ENCODE assay signal across 13 cellular contexts in genomic region chr1:41046347-41046775, GRCh38. TPM values are rescaled to one million over a fixed set of nuclear protein-coding genes. Genes with fewer than 3 reads are reported as not detected.
DNase-seq lines count a peak whose midpoint lies in the region; ATAC-seq, FAIRE-seq and TF ChIP-seq lines count a peak whose summit lies in the region.
"Had no signal": no experiment of that assay in that cellular context is flagged by ENCODE, and none has a peak within 500 bp of the region (broad histone marks: within the 10 kb centered on the region; RNA-seq: fewer than 3 reads in every experiment).

No MANE protein-coding gene starts in this region.

- H3K79me2 ChIP-seq in keratinocyte (ENCODE audit: control insufficient read depth, insufficient read depth, low read length) (no peaks in the 10 kb centered on the region), Karpas-422 (ENCODE audit: low read length) (peaks cover 3% of the 10 kb centered on the region; the same call in 1 of the 2 replicates)

- dilution Hi-C loops in keratinocyte (cut with MboI; ENCODE audit: extremely low pct_ligation_motif_present, low sequenced_read_pairs): no loop called here

- H3K4me2 ChIP-seq in keratinocyte (ENCODE audit: control insufficient read depth, extremely low read depth, insufficient read depth, low read depth, low read length) (peak overlapping the region; percentile 22), Karpas-422 (ENCODE audit: low read depth, low read length, poor library complexity, severe bottlenecking) (no peak overlapping the region)

- no peaks in the 10 kb centered on the region for H4K20me1 ChIP-seq in keratinocyte (ENCODE audit: control insufficient read depth, extremely low read depth, insufficient read depth, low read length)
- H4K20me1 ChIP-seq in Karpas-422 (ENCODE audit: insufficient read depth, low read depth, low read length): no peaks in the 10 kb centered on the region

- no peaks in the 10 kb centered on the region for H3K9me2 ChIP-seq in Karpas-422 (replicated peaks; ENCODE audit: insufficient read depth, low read length)

- peak; percentile 95 for DNase-seq in DMS153 (lab: John Stamatoyannopoulos, UW)
- peak; percentile 82 for DNase-seq in bronchial epithelial cell (ENCODE audit: low read depth)
- DNase-seq in keratinocyte (ENCODE audit: low read depth, low spot score): no peak
- DNase-seq in small intestine: peak; percentile 30
- no peak for DNase-seq in omental fat pad (ENCODE audit: low spot score)
- DNase-seq in activated CD8-positive, alpha-beta memory T cell treated with anti-CD3 and anti-CD28 coated beads, Interleukin-2, amount 10 ng/mL, durations not matched to agents 7 days and 5 days: no peak
- no peak for DNase-seq in Karpas-422
- DNase-seq: activated effector memory CD4-positive, alpha-beta T cell treated with anti-CD3 and anti-CD28 coated beads, Interleukin-2, amount 50 U/mL, for 16 hours; DMS79 treated with DMSO at 0.1 percent for 48 hours; Kasumi-1; T-helper 1 cell had no signal

- no peak for ATAC-seq in omental fat pad (ENCODE audit: low FRiP score)
- ATAC-seq in HG03175 (IDR thresholded peaks at IDR 0.05; ENCODE audit: unreplicated experiment): no peak
- ATAC-seq in activated CD8-positive, alpha-beta memory T cell treated with anti-CD3 and anti-CD28 coated beads, Interleukin-2, amount 10 ng/mL, durations not matched to agents 7 days and 5 days: no peak

- H3K4me3 ChIP-seq in bronchial epithelial cell (ENCODE audit: low read depth, low read length): no peak overlapping the region
- no peak overlapping the region for H3K4me3 ChIP-seq in keratinocyte (ENCODE audit: control insufficient read depth in 2 of 3, extremely low read depth in 1 of 3, insufficient read depth in 2 of 3, low read depth in 1 of 3, low read length in 3 of 3)
- no peak overlapping the region for H3K4me3 ChIP-seq in small intestine (ENCODE audit: low read depth in 1 of 2, low read length in 2 of 2)
- no peak overlapping the region for H3K4me3 ChIP-seq in Karpas-422 (ENCODE audit: low read length)

- no peaks in the 10 kb centered on the region for H3K9me3 ChIP-seq in keratinocyte (ENCODE audit: control insufficient read depth, low read depth, low read length)
- no peaks in the 10 kb centered on the region for H3K9me3 ChIP-seq in small intestine (ENCODE audit: control insufficient read depth, low read depth)
- no peaks in the 10 kb centered on the region for H3K9me3 ChIP-seq in Karpas-422 (ENCODE audit: low read length)

- no peak overlapping the region for H3K4me3 Mint-ChIP-seq in activated CD8-positive, alpha-beta memory T cell treated with anti-CD3 and anti-CD28 coated beads, Interleukin-2, amount 10 ng/mL, durations not matched to agents 7 days and 5 days
- H3K4me3 Mint-ChIP-seq: brain had no signal

- no peak overlapping the region for H3K27ac Mint-ChIP-seq in activated CD8-positive, alpha-beta memory T cell treated with anti-CD3 and anti-CD28 coated beads, Interleukin-2, amount 10 ng/mL, durations not matched to agents 7 days and 5 days

- H3K9ac ChIP-seq in keratinocyte (ENCODE audit: control insufficient read depth, extremely low read depth, insufficient read depth, low read length) (peak overlapping the region; percentile 4), Karpas-422 (ENCODE audit: low read length) (no peak overlapping the region)

- H3K27ac ChIP-seq in keratinocyte (ENCODE audit: control insufficient read depth, insufficient read depth, low read length): peak overlapping the region; percentile 27
- peak overlapping the region in 1 of 2 donors; percentile 60 for H3K27ac ChIP-seq in small intestine (ENCODE audit: low read depth in 1 of 2, low read length in 1 of 2)
- H3K27ac ChIP-seq in Karpas-422 (ENCODE audit: low read length): no peak overlapping the region

- H3K9me3 Mint-ChIP-seq in activated CD8-positive, alpha-beta memory T cell treated with anti-CD3 and anti-CD28 coated beads, Interleukin-2, amount 10 ng/mL, durations not matched to agents 7 days and 5 days (ENCODE audit: low read depth): no peaks in the 10 kb centered on the region
- H3K9me3 Mint-ChIP-seq: brain had no signal

- no peak for FAIRE-seq in bronchial epithelial cell (lab: Jason Lieb, UNC)
- FAIRE-seq in keratinocyte (lab: Jason Lieb, UNC): peak; percentile 85
- FAIRE-seq in small intestine (lab: Jason Lieb, UNC): no peak

- peak overlapping the region; percentile 30 for H2AFZ ChIP-seq in keratinocyte (ENCODE audit: control insufficient read depth, low read length)
- H2AFZ ChIP-seq in Karpas-422 (ENCODE audit: low read length): no peak overlapping the region

- peaks cover 13% of the 10 kb centered on the region for H3K36me3 Mint-ChIP-seq in activated CD8-positive, alpha-beta memory T cell treated with anti-CD3 and anti-CD28 coated beads, Interleukin-2, amount 10 ng/mL, durations not matched to agents 7 days and 5 days

- CTCF ChIA-PET in activated CD8-positive, alpha-beta memory T cell treated with anti-CD3 and anti-CD28 coated beads, Interleukin-2, amount 10 ng/mL, durations not matched to agents 7 days and 5 days (lab: Charles Lee): no interaction called here

- no peaks in the 10 kb centered on the region for H3K27me3 Mint-ChIP-seq in activated CD8-positive, alpha-beta memory T cell treated with anti-CD3 and anti-CD28 coated beads, Interleukin-2, amount 10 ng/mL, durations not matched to agents 7 days and 5 days
- H3K27me3 Mint-ChIP-seq: brain had no signal

- peaks cover 14% of the 10 kb centered on the region for H3K4me1 Mint-ChIP-seq in activated CD8-positive, alpha-beta memory T cell treated with anti-CD3 and anti-CD28 coated beads, Interleukin-2, amount 10 ng/mL, durations not matched to agents 7 days and 5 days

- no peaks in the 10 kb centered on the region for H3K9me1 ChIP-seq in keratinocyte (ENCODE audit: control insufficient read depth, extremely low read depth, insufficient read depth, low read length)

- WGBS in small intestine, 3 donors: 35 to 67% (median 59%) methylated on average over 10 of the region's 10 CpGs

- H3K27me3 ChIP-seq in bronchial epithelial cell (ENCODE audit: control insufficient read depth, insufficient read depth, low read length) (no peaks in the 10 kb centered on the region), keratinocyte (ENCODE audit: control insufficient read depth, extremely low read depth, insufficient read depth, low read length) (no peaks in the 10 kb centered on the region), small intestine (ENCODE audit: control insufficient read depth in 2 of 2, insufficient read depth in 2 of 2, low read length in 2 of 2) (no peaks in the 10 kb centered on the region), Karpas-422 (ENCODE audit: low read length) (no peaks in the 10 kb centered on the region)

- H3K4me1 ChIP-seq in keratinocyte (ENCODE audit: control insufficient read depth, extremely low read depth, insufficient read depth, low read length): peaks cover 33% of the 10 kb centered on the region
- peaks cover 0 to 13% of the 10 kb centered on the region in 2 donors for H3K4me1 ChIP-seq in small intestine (ENCODE audit: control insufficient read depth in 2 of 2, insufficient read depth in 1 of 2, low read depth in 1 of 2, low read length in 1 of 2)
- no peaks in the 10 kb centered on the region for H3K4me1 ChIP-seq in Karpas-422 (ENCODE audit: low read length)

- TF ChIP-seq CTCF in bronchial epithelial cell (IDR thresholded peaks at IDR 0.05; ENCODE audit: insufficient read depth, low read length, severe bottlenecking) (no peak), keratinocyte (optimal IDR thresholded peaks at IDR 0.05 in 1 of 3, IDR thresholded peaks at IDR 0.05 in 1 of 3, conservative IDR thresholded peaks at IDR 0.05 in 1 of 3; ENCODE audit: extremely low read depth in 1 of 3, insufficient read depth in 2 of 3, low read length in 3 of 3) (no peak), omental fat pad (IDR thresholded peaks at IDR 0.05) (no peak)

- H3K36me3 ChIP-seq in bronchial epithelial cell (ENCODE audit: control insufficient read depth, insufficient read depth, low read length) (no peaks in the 10 kb centered on the region), keratinocyte (ENCODE audit: control insufficient read depth in 2 of 2, extremely low read depth in 1 of 2, insufficient read depth in 2 of 2, low read length in 2 of 2) (peaks cover 0 to 6% of the 10 kb centered on the region in 2 experiments), small intestine (ENCODE audit: control insufficient read depth in 2 of 2, insufficient read depth in 2 of 2, low read length in 2 of 2) (peaks cover 0 to 4% of the 10 kb centered on the region in 2 donors), Karpas-422 (ENCODE audit: insufficient read depth, low read length) (peaks cover 27% of the 10 kb centered on the region; the same call in 1 of the 2 replicates)

RNA-seq across cellular contexts. Expression of gene SLFNL1, which starts 24.8 kb away (rescaled TPM):
- total RNA-seq in bronchial epithelial cell: under 0.01 and 0.26 TPM in 2 replicates
- polyA plus RNA-seq in keratinocyte: 0.04 TPM in 1 of 3 replicates, not detected in the others
- not detected for polyA plus RNA-seq in keratinocyte (2011; ENCODE audit: low read depth)
- polyA plus RNA-seq in keratinocyte (2011; cell fraction: cytosol; rRNA removed): not detected in 2 replicates
- polyA plus RNA-seq in keratinocyte (2011; cell fraction: nucleus; rRNA removed): 0.04 and 0.12 TPM in 2 replicates
- polyA plus RNA-seq in keratinocyte (2012; ENCODE audit: low replicate concordance): 0.40 and 0.54 TPM in 2 replicates
- polyA minus RNA-seq in keratinocyte: 0.07 to 0.16 TPM in 2 of 3 replicates, not detected in the other
- not detected for polyA minus RNA-seq in keratinocyte (2011; cell fraction: cytosol; rRNA and poly(A)+ RNA removed)
- 0.31 and 0.32 TPM in 2 replicates for polyA minus RNA-seq in keratinocyte (2011; cell fraction: nucleus; rRNA and poly(A)+ RNA removed)
- polyA plus RNA-seq in small intestine: 1 to 10 TPM in 1 of 3 donors, under 1 TPM in 1, not detected in 1; 0.31 to 1.6 TPM
- 1 to 10 TPM in 1 of 4 donors, under 1 TPM in 3; 0.19 to 1.6 (median 0.55) TPM for total RNA-seq in omental fat pad
- total RNA-seq in activated CD8-positive, alpha-beta memory T cell treated with anti-CD3 and anti-CD28 coated beads, Interleukin-2, amount 10 ng/mL, durations not matched to agents 7 days and 5 days: under 1 TPM; 0.12 to 0.35 TPM
- total RNA-seq in Karpas-422 (2014; rRNA removed; shearing (Covaris generic); ENCODE audit: low replicate concordance): 0.89 and 1.5 TPM in 2 replicates

Comparison
In these comparisons a context has a peak if more than half of its experiments do, and no peak if none do; other contexts are left out.
1. DNase-seq: peak in DMS153 (single experiment), bronchial epithelial cell (single experiment) and small intestine (single experiment); none in keratinocyte (single experiment), omental fat pad (single experiment), activated CD8-positive, alpha-beta memory T cell treated with anti-CD3 and anti-CD28 coated beads, Interleukin-2, amount 10 ng/mL, durations not matched to agents 7 days and 5 days (single experiment) and Karpas-422 (single experiment).